Comparison of ENCODE assay signal across 8 cellular contexts in genomic region chr14:100222219-100223093, GRCh38. TPM values are rescaled to one million over a fixed set of nuclear protein-coding genes. Genes with fewer than 3 reads are reported as not detected.
DNase-seq lines count a peak whose midpoint lies in the region; ATAC-seq and TF ChIP-seq lines count a peak whose summit lies in the region.

No MANE protein-coding gene starts in this region.

- peak overlapping the region; percentile 38 to 53 for H3K27ac ChIP-seq in right atrium auricular region
- H3K27ac ChIP-seq in transverse colon, result peak overlapping the region; percentile 71 to 86 (median 78)

- H3K4me3 Mint-ChIP-seq in activated T-cell treated with anti-CD3 and anti-CD28 coated beads, Interleukin-2, amount 50 U/mL, for 72 hours, result no peak overlapping the region
- H3K4me3 Mint-ChIP-seq in activated T-cell treated with anti-CD3 and anti-CD28 coated beads, Interleukin-2, amount 50 U/mL, for 24 hours, result no peak overlapping the region

- no peak for TF ChIP-seq POLR2A in transverse colon (IDR thresholded peaks at IDR 0.05)

- TF ChIP-seq EP300 in transverse colon (IDR thresholded peaks at IDR 0.05; ENCODE audit: low read depth), result no peak

- ATAC-seq in activated T-cell treated with anti-CD3 and anti-CD28 coated beads, Interleukin-2, amount 50 U/mL, for 72 hours (replicated peaks in 1 of 2), result peak; percentile 12 to 41
- no peak for ATAC-seq in HG03135 (IDR thresholded peaks at IDR 0.05; ENCODE audit: unreplicated experiment)

- TF ChIP-seq CTCF in right atrium auricular region (IDR thresholded peaks at IDR 0.05), result no peak
- no peak for TF ChIP-seq CTCF in transverse colon (IDR thresholded peaks at IDR 0.05)

- 62 to 69% methylated on average over 2 to 14 of the region's 14 CpGs for WGBS in transverse colon (ENCODE audit: low coverage in 1 of 2), 2 donors

- H3K9me3 Mint-ChIP-seq in activated T-cell treated with anti-CD3 and anti-CD28 coated beads, Interleukin-2, amount 50 U/mL, for 72 hours, result no peaks in the 10 kb centered on the region
- no peaks in the 10 kb centered on the region for H3K9me3 Mint-ChIP-seq in activated T-cell treated with anti-CD3 and anti-CD28 coated beads, Interleukin-2, amount 50 U/mL, for 24 hours

- no peaks in the 10 kb centered on the region for H3K36me3 Mint-ChIP-seq in activated T-cell treated with anti-CD3 and anti-CD28 coated beads, Interleukin-2, amount 50 U/mL, for 72 hours (ENCODE audit: insufficient read depth in 2 of 2)
- no peaks in the 10 kb centered on the region for H3K36me3 Mint-ChIP-seq in activated T-cell treated with anti-CD3 and anti-CD28 coated beads, Interleukin-2, amount 50 U/mL, for 24 hours (ENCODE audit: low read depth)

- DNase-seq in activated T-cell treated with anti-CD3 and anti-CD28 coated beads, Interleukin-2, amount 50 U/mL, for 72 hours, result no peak
- DNase-seq in activated T-cell treated with anti-CD3 and anti-CD28 coated beads, Interleukin-2, amount 50 U/mL, for 24 hours, result no peak
- DNase-seq in NAMALWA (ENCODE audit: low spot score) (peak; percentile 30), right atrium auricular region (ENCODE audit: low spot score) (no peak), transverse colon (no peak), NCI-H1436 treated with DMSO at 0.1 percent for 48 hours (lab: John Stamatoyannopoulos, UW) (no peak)
- DNase-seq in effector CD8-positive, alpha-beta T cell (lab: John Stamatoyannopoulos, UW), result no peak

- H3K4me1 Mint-ChIP-seq in activated T-cell treated with anti-CD3 and anti-CD28 coated beads, Interleukin-2, amount 50 U/mL, for 72 hours (ENCODE audit: low read depth), result peaks cover 7% of the 10 kb centered on the region
- peaks cover 6% of the 10 kb centered on the region for H3K4me1 Mint-ChIP-seq in activated T-cell treated with anti-CD3 and anti-CD28 coated beads, Interleukin-2, amount 50 U/mL, for 24 hours (ENCODE audit: low read depth)

- in situ Hi-C loops in transverse colon (cut with MboI; ENCODE audit: low pct_ligation_motif_present in 1 of 4, low pct_unique_long_range_greater_than_20kb in 1 of 4, low sequenced_read_pairs in 3 of 4), result no loop called here

- H3K36me3 ChIP-seq in right atrium auricular region, result no peaks in the 10 kb centered on the region
- H3K36me3 ChIP-seq in transverse colon, result no peaks in the 10 kb centered on the region

- H3K27me3 ChIP-seq in right atrium auricular region (no peaks in the 10 kb centered on the region), transverse colon (no peaks in the 10 kb centered on the region)

- H3K27me3 Mint-ChIP-seq in activated T-cell treated with anti-CD3 and anti-CD28 coated beads, Interleukin-2, amount 50 U/mL, for 72 hours (ENCODE audit: low read depth), result no peaks in the 10 kb centered on the region
- no peaks in the 10 kb centered on the region for H3K27me3 Mint-ChIP-seq in activated T-cell treated with anti-CD3 and anti-CD28 coated beads, Interleukin-2, amount 50 U/mL, for 24 hours

- H3K4me1 ChIP-seq in right atrium auricular region, result peaks cover 0 to 34% of the 10 kb centered on the region in 2 donors
- H3K4me1 ChIP-seq in transverse colon, result peaks cover 6 to 27% (median 22%) of the 10 kb centered on the region in 4 donors

- H3K9me3 ChIP-seq in right atrium auricular region, result no peaks in the 10 kb centered on the region
- H3K9me3 ChIP-seq in transverse colon, result no peaks in the 10 kb centered on the region

- intact Hi-C loops in transverse colon (cut with DNase I; ENCODE audit: low total_unique reads), result no loop called here

- H3K4me3 ChIP-seq in right atrium auricular region (peak overlapping the region; percentile 23 to 50), transverse colon (peak overlapping the region in 3 of 4 donors; percentile 40 to 48 (median 40))

- peak overlapping the region; percentile 93 for H3K27ac Mint-ChIP-seq in activated T-cell treated with anti-CD3 and anti-CD28 coated beads, Interleukin-2, amount 50 U/mL, for 72 hours
- H3K27ac Mint-ChIP-seq in activated T-cell treated with anti-CD3 and anti-CD28 coated beads, Interleukin-2, amount 50 U/mL, for 24 hours, result no peak overlapping the region

RNA-seq across cellular contexts. Expression of gene YY1, which starts 16.5 kb away (rescaled TPM):
- 10 to 100 TPM; 93.0 to 99.8 TPM for total RNA-seq in activated T-cell treated with anti-CD3 and anti-CD28 coated beads, Interleukin-2, amount 50 U/mL, for 72 hours
- total RNA-seq in right atrium auricular region (10 to 100 TPM; 31.3 to 36.3 TPM), transverse colon (10 to 100 TPM; 50.8 to 61.3 (median 58.6) TPM)
